38 cellular contexts compared by ENCODE assay signal in genomic region chr5:162591724-162592123, GRCh38.
"Had no signal": no experiment of that assay in that cellular context is flagged by ENCODE, and none has a peak within 500 bp of the region (broad histone marks: within the 10 kb centered on the region; RNA-seq: fewer than 3 reads in every experiment).

No MANE protein-coding gene starts in this region.

- H3K4me1 ChIP-seq: ascending aorta had no signal

- H3K36me3 ChIP-seq: ascending aorta, cardiac muscle cell had no signal

- H3K9me3 Mint-ChIP-seq: activated CD4-positive, alpha-beta T cell treated with anti-CD3 and anti-CD28 coated beads, Interleukin-2, amount 10 ng/mL, durations not matched to agents 7 days and 5 days; activated naive CD4-positive, alpha-beta T cell treated with anti-CD3 and anti-CD28 coated beads, Interleukin-2, amount 10 ng/mL, durations not matched to agents 7 days and 5 days; activated naive CD8-positive, alpha-beta T cell treated with anti-CD3 and anti-CD28 coated beads, Interleukin-2, amount 10 ng/mL, durations not matched to agents 7 days and 5 days; central memory CD8-positive, alpha-beta T cell; T-helper 1 cell treated with Interleukin-12 subunit alpha and Interleukin-12 subunit beta and Interleukin-4 antibody, amounts not matched to agents 30 μg/mL and 1 μg/mL, for 36 hours had no signal

- H3K9me3 ChIP-seq: ascending aorta had no signal

- H3K27me3 ChIP-seq: ascending aorta, cardiac muscle cell had no signal

- H3K4me3 Mint-ChIP-seq: activated CD4-positive, alpha-beta memory T cell treated with anti-CD3 and anti-CD28 coated beads, Interleukin-2, amount 10 ng/mL, durations not matched to agents 7 days and 5 days; activated CD4-positive, alpha-beta T cell treated with anti-CD3 and anti-CD28 coated beads for 36 hours; activated CD4-positive, alpha-beta T cell treated with anti-CD3 and anti-CD28 coated beads, Interleukin-2, amount 10 ng/mL, durations not matched to agents 7 days and 5 days; activated CD8-positive, alpha-beta memory T cell treated with anti-CD3 and anti-CD28 coated beads, Interleukin-2, amount 10 ng/mL, durations not matched to agents 7 days and 5 days; activated CD8-positive, alpha-beta T cell treated with anti-CD3 and anti-CD28 coated beads, Interleukin-2, amount 10 ng/mL, durations not matched to agents 7 days and 5 days; activated naive CD4-positive, alpha-beta T cell treated with anti-CD3 and anti-CD28 coated beads, Interleukin-2, amount 10 ng/mL, durations not matched to agents 7 days and 5 days; activated naive CD4-positive, alpha-beta T cell treated with anti-CD3 and anti-CD28 coated beads, Interleukin-2, amount 50 U/mL, for 24 hours; activated naive CD8-positive, alpha-beta T cell; activated naive CD8-positive, alpha-beta T cell treated with anti-CD3 and anti-CD28 coated beads, Interleukin-2, amount 10 ng/mL, durations not matched to agents 7 days and 5 days; activated naive CD8-positive, alpha-beta T cell treated with anti-CD3 and anti-CD28 coated beads, Interleukin-2, amount 50 U/mL, for 24 hours; activated T-cell treated with anti-CD3 and anti-CD28 coated beads, Interleukin-2, amount 50 U/mL, for 24 hours; brain; central memory CD8-positive, alpha-beta T cell; T-helper 1 cell treated with Interleukin-12 subunit alpha and Interleukin-12 subunit beta and Interleukin-4 antibody, amounts not matched to agents 30 μg/mL and 1 μg/mL, for 36 hours; T-helper 2 cell treated with Interferon-gamma antibody and Interleukin-4, amounts not matched to agents 5 μg/mL and 100 μg/mL, for 36 hours had no signal

- ATAC-seq: activated CD4-positive, alpha-beta T cell treated with anti-CD3 and anti-CD28 coated beads for 36 hours; activated CD4-positive, CD25-positive, alpha-beta regulatory T cell treated with anti-CD3 and anti-CD28 coated beads, Interleukin-2, amount 50 U/mL, for 24 hours; activated CD8-positive, alpha-beta memory T cell treated with anti-CD3 and anti-CD28 coated beads, Interleukin-2, amount 10 ng/mL, durations not matched to agents 7 days and 5 days; activated CD8-positive, alpha-beta T cell treated with anti-CD3 and anti-CD28 coated beads, Interleukin-2, amount 10 ng/mL, durations not matched to agents 7 days and 5 days; activated naive CD8-positive, alpha-beta T cell treated with anti-CD3 and anti-CD28 coated beads, Interleukin-2, amount 50 U/mL, for 24 hours had no signal

- H3K27ac ChIP-seq: ascending aorta, cardiac muscle cell, VCaP had no signal

- H3K4me3 ChIP-seq: ascending aorta, cardiac muscle cell had no signal

- H3K36me3 Mint-ChIP-seq: activated CD8-positive, alpha-beta memory T cell treated with anti-CD3 and anti-CD28 coated beads, Interleukin-2, amount 10 ng/mL, durations not matched to agents 7 days and 5 days; activated naive CD4-positive, alpha-beta T cell treated with anti-CD3 and anti-CD28 coated beads, Interleukin-2, amount 10 ng/mL, durations not matched to agents 7 days and 5 days; activated naive CD4-positive, alpha-beta T cell treated with anti-CD3 and anti-CD28 coated beads, Interleukin-2, amount 50 U/mL, for 24 hours; activated naive CD8-positive, alpha-beta T cell; activated naive CD8-positive, alpha-beta T cell treated with anti-CD3 and anti-CD28 coated beads, Interleukin-2, amount 10 ng/mL, durations not matched to agents 7 days and 5 days; brain had no signal

- H3K4me1 Mint-ChIP-seq: activated CD4-positive, alpha-beta memory T cell treated with anti-CD3 and anti-CD28 coated beads, Interleukin-2, amount 10 ng/mL, durations not matched to agents 7 days and 5 days; activated CD4-positive, alpha-beta T cell treated with anti-CD3 and anti-CD28 coated beads for 36 hours; activated CD4-positive, alpha-beta T cell treated with anti-CD3 and anti-CD28 coated beads, Interleukin-2, amount 10 ng/mL, durations not matched to agents 7 days and 5 days; activated CD8-positive, alpha-beta memory T cell treated with anti-CD3 and anti-CD28 coated beads, Interleukin-2, amount 10 ng/mL, durations not matched to agents 7 days and 5 days; activated naive CD4-positive, alpha-beta T cell treated with anti-CD3 and anti-CD28 coated beads, Interleukin-2, amount 10 ng/mL, durations not matched to agents 7 days and 5 days; activated naive CD4-positive, alpha-beta T cell treated with anti-CD3 and anti-CD28 coated beads, Interleukin-2, amount 50 U/mL, for 24 hours; activated naive CD8-positive, alpha-beta T cell treated with anti-CD3 and anti-CD28 coated beads, Interleukin-2, amount 10 ng/mL, durations not matched to agents 7 days and 5 days; activated naive CD8-positive, alpha-beta T cell treated with anti-CD3 and anti-CD28 coated beads, Interleukin-2, amount 50 U/mL, for 24 hours; brain; central memory CD8-positive, alpha-beta T cell had no signal

- FAIRE-seq: bronchial epithelial cell, TTC549 had no signal

- DNase-seq: activated CD4-positive, alpha-beta memory T cell treated with anti-CD3 and anti-CD28 coated beads, Interleukin-2, amount 10 ng/mL, durations not matched to agents 7 days and 5 days; activated CD4-positive, alpha-beta T cell treated with anti-CD3 and anti-CD28 coated beads for 1 hour; activated CD4-positive, alpha-beta T cell treated with anti-CD3 and anti-CD28 coated beads for 36 hours; activated CD4-positive, alpha-beta T cell treated with anti-CD3 and anti-CD28 coated beads for 48 hours; activated CD4-positive, alpha-beta T cell treated with anti-CD3 and anti-CD28 coated beads, Interleukin-2, amount 10 ng/mL, durations not matched to agents 7 days and 5 days; activated CD4-positive, alpha-beta T cell treated with anti-CD3 and anti-CD28 coated beads, Interleukin-2, amount 50 U/mL, for 48 hours; activated CD4-positive, CD25-positive, alpha-beta regulatory T cell; activated CD8-positive, alpha-beta memory T cell treated with anti-CD3 and anti-CD28 coated beads for 24 hours; activated CD8-positive, alpha-beta memory T cell treated with anti-CD3 and anti-CD28 coated beads, Interleukin-2, amount 10 ng/mL, durations not matched to agents 7 days and 5 days; activated CD8-positive, alpha-beta memory T cell treated with anti-CD3 and anti-CD28 coated beads, Interleukin-2, amount 50 U/mL, for 48 hours; activated CD8-positive, alpha-beta T cell treated with anti-CD3 and anti-CD28 coated beads, Interleukin-2, amount 10 ng/mL, durations not matched to agents 7 days and 5 days; activated effector memory CD4-positive, alpha-beta T cell treated with Interleukin-2 at 50 U/mL for 16 hours; activated gamma-delta T cell; activated naive CD4-positive, alpha-beta T cell treated with anti-CD3 and anti-CD28 coated beads, Interleukin-2, amount 10 ng/mL, durations not matched to agents 7 days and 5 days; activated naive CD4-positive, alpha-beta T cell treated with Interleukin-2 at 50 U/mL for 16 hours; activated naive CD8-positive, alpha-beta T cell treated with anti-CD3 and anti-CD28 coated beads, Interleukin-2, amount 10 ng/mL, durations not matched to agents 7 days and 5 days; activated naive CD8-positive, alpha-beta T cell treated with anti-CD3 and anti-CD28 coated beads, Interleukin-2, amount 50 U/mL, for 24 hours; activated T-cell treated with anti-CD3 and anti-CD28 coated beads, Interleukin-2, amount 50 U/mL, for 24 hours; activated T-cell treated with anti-CD3 and anti-CD28 coated beads, Interleukin-2, amount 50 U/mL, for 48 hours; amygdala; anterior cingulate cortex; caudate nucleus; cerebellar nuclear complex; T-helper 2 cell; T-helper 9 cell had no signal

- H3K27ac Mint-ChIP-seq: activated CD4-positive, alpha-beta memory T cell treated with anti-CD3 and anti-CD28 coated beads, Interleukin-2, amount 10 ng/mL, durations not matched to agents 7 days and 5 days; activated CD4-positive, alpha-beta T cell treated with anti-CD3 and anti-CD28 coated beads for 36 hours; activated CD4-positive, alpha-beta T cell treated with anti-CD3 and anti-CD28 coated beads, Interleukin-2, amount 10 ng/mL, durations not matched to agents 7 days and 5 days; activated CD8-positive, alpha-beta memory T cell treated with anti-CD3 and anti-CD28 coated beads, Interleukin-2, amount 10 ng/mL, durations not matched to agents 7 days and 5 days; activated CD8-positive, alpha-beta T cell treated with anti-CD3 and anti-CD28 coated beads, Interleukin-2, amount 10 ng/mL, durations not matched to agents 7 days and 5 days; activated naive CD4-positive, alpha-beta T cell treated with anti-CD3 and anti-CD28 coated beads, Interleukin-2, amount 10 ng/mL, durations not matched to agents 7 days and 5 days; activated naive CD4-positive, alpha-beta T cell treated with anti-CD3 and anti-CD28 coated beads, Interleukin-2, amount 50 U/mL, for 24 hours; activated naive CD8-positive, alpha-beta T cell; activated naive CD8-positive, alpha-beta T cell treated with anti-CD3 and anti-CD28 coated beads, Interleukin-2, amount 10 ng/mL, durations not matched to agents 7 days and 5 days; activated naive CD8-positive, alpha-beta T cell treated with anti-CD3 and anti-CD28 coated beads, Interleukin-2, amount 50 U/mL, for 24 hours; activated T-cell treated with anti-CD3 and anti-CD28 coated beads, Interleukin-2, amount 50 U/mL, for 24 hours; activated T-helper 2 cell treated with anti-CD3 and anti-CD28 coated beads, Interferon-gamma antibody, Interleukin-2, Interleukin-4, amounts not matched to agents 10 μg/mL and 5 μg/mL and 100 μg/mL, durations not matched to agents 14 hours and 24 hours and 36 hours; brain; T-helper 1 cell treated with Interleukin-12 subunit alpha and Interleukin-12 subunit beta and Interleukin-4 antibody, amounts not matched to agents 30 μg/mL and 1 μg/mL, for 36 hours; T-helper 2 cell treated with Interferon-gamma antibody and Interleukin-4, amounts not matched to agents 5 μg/mL and 100 μg/mL, for 36 hours had no signal

- H3K27me3 Mint-ChIP-seq: activated CD4-positive, alpha-beta memory T cell treated with anti-CD3 and anti-CD28 coated beads, Interleukin-2, amount 10 ng/mL, durations not matched to agents 7 days and 5 days; activated CD4-positive, alpha-beta T cell treated with anti-CD3 and anti-CD28 coated beads for 36 hours; activated CD4-positive, alpha-beta T cell treated with anti-CD3 and anti-CD28 coated beads, Interleukin-2, amount 10 ng/mL, durations not matched to agents 7 days and 5 days; activated CD8-positive, alpha-beta memory T cell treated with anti-CD3 and anti-CD28 coated beads, Interleukin-2, amount 10 ng/mL, durations not matched to agents 7 days and 5 days; activated naive CD4-positive, alpha-beta T cell treated with anti-CD3 and anti-CD28 coated beads, Interleukin-2, amount 10 ng/mL, durations not matched to agents 7 days and 5 days; activated naive CD4-positive, alpha-beta T cell treated with anti-CD3 and anti-CD28 coated beads, Interleukin-2, amount 50 U/mL, for 24 hours; activated naive CD8-positive, alpha-beta T cell; activated naive CD8-positive, alpha-beta T cell treated with anti-CD3 and anti-CD28 coated beads, Interleukin-2, amount 10 ng/mL, durations not matched to agents 7 days and 5 days; activated naive CD8-positive, alpha-beta T cell treated with anti-CD3 and anti-CD28 coated beads, Interleukin-2, amount 50 U/mL, for 24 hours; activated T-cell treated with anti-CD3 and anti-CD28 coated beads, Interleukin-2, amount 50 U/mL, for 24 hours; brain; central memory CD8-positive, alpha-beta T cell had no signal
